ENCODE assay signal across 27 cellular contexts in the genomic region with DNA sequence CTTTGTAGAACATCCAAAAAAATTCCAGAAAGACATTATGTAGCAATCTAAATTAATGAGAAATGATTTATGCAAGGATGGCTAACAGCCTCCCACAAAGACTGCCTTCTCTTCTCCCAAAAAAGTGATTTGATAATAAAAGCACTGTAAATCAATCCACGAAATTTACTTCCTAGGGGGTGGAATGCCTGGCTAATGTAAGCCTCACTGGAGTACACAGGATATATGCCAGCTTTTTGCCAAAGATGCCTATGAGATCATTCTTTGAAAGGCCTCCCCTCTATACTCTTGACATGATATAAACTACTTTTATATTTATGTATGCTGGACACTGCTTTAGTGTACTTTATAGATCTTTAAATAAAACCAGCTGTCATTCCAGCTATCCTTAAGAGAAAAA.
"Had no signal": no experiment of that assay in that cellular context is flagged by ENCODE, and none has a peak within 500 bp of the region (broad histone marks: within the 10 kb centered on the region; RNA-seq: fewer than 3 reads in every experiment).

No MANE protein-coding gene starts in this region.

- H3K27ac Mint-ChIP-seq: activated B cell treated with CpG ODN at 0.5 μM for 24 hours; activated CD4-positive, alpha-beta T cell treated with anti-CD3 and anti-CD28 coated beads, Interleukin-2, amount 10 ng/mL, durations not matched to agents 24 days and 14 days; activated CD8-positive, alpha-beta memory T cell treated with anti-CD3 and anti-CD28 coated beads, Interleukin-2, amount 10 ng/mL, durations not matched to agents 7 days and 5 days; activated naive CD4-positive, alpha-beta T cell treated with anti-CD3 and anti-CD28 coated beads, Interleukin-2, amount 50 U/mL, for 24 hours; activated T-cell treated with anti-CD3 and anti-CD28 coated beads, Interleukin-2, amount 50 U/mL, for 24 hours; activated T-helper 1 cell treated with anti-CD3 and anti-CD28 coated beads, Interleukin-12 subunit alpha, Interleukin-12 subunit beta, Interleukin-2, Interleukin-4 antibody, amounts not matched to agents 30 ng/mL and 10 ng/mL and 1 ng/mL, durations not matched to agents 14 hours and 24 hours and 36 hours; T-helper 17 cell had no signal

- H3K27me3 ChIP-seq: brain microvascular endothelial cell, cardiac muscle cell, SJCRH30 had no signal

- H3K4me1 Mint-ChIP-seq: activated B cell treated with CpG ODN at 0.5 μM for 24 hours; activated CD4-positive, alpha-beta T cell treated with anti-CD3 and anti-CD28 coated beads, Interleukin-2, amount 10 ng/mL, durations not matched to agents 24 days and 14 days; activated CD8-positive, alpha-beta memory T cell treated with anti-CD3 and anti-CD28 coated beads, Interleukin-2, amount 10 ng/mL, durations not matched to agents 7 days and 5 days; activated naive CD4-positive, alpha-beta T cell treated with anti-CD3 and anti-CD28 coated beads, Interleukin-2, amount 50 U/mL, for 24 hours; T-helper 17 cell had no signal

- H3K4me3 Mint-ChIP-seq: activated B cell treated with CpG ODN at 0.5 μM for 24 hours; activated CD4-positive, alpha-beta T cell treated with anti-CD3 and anti-CD28 coated beads, Interleukin-2, amount 10 ng/mL, durations not matched to agents 24 days and 14 days; activated CD8-positive, alpha-beta memory T cell treated with anti-CD3 and anti-CD28 coated beads, Interleukin-2, amount 10 ng/mL, durations not matched to agents 7 days and 5 days; activated naive CD4-positive, alpha-beta T cell treated with anti-CD3 and anti-CD28 coated beads, Interleukin-2, amount 50 U/mL, for 24 hours; activated T-cell treated with anti-CD3 and anti-CD28 coated beads, Interleukin-2, amount 50 U/mL, for 24 hours; activated T-helper 1 cell treated with anti-CD3 and anti-CD28 coated beads, Interleukin-12 subunit alpha, Interleukin-12 subunit beta, Interleukin-2, Interleukin-4 antibody, amounts not matched to agents 30 ng/mL and 10 ng/mL and 1 ng/mL, durations not matched to agents 14 hours and 24 hours and 36 hours; T-helper 17 cell had no signal

- H3K36me3 ChIP-seq: brain microvascular endothelial cell, cardiac muscle cell, SJCRH30 had no signal

- H3K27me3 Mint-ChIP-seq: activated B cell treated with CpG ODN at 0.5 μM for 24 hours; activated CD4-positive, alpha-beta T cell treated with anti-CD3 and anti-CD28 coated beads, Interleukin-2, amount 10 ng/mL, durations not matched to agents 24 days and 14 days; activated CD8-positive, alpha-beta memory T cell treated with anti-CD3 and anti-CD28 coated beads, Interleukin-2, amount 10 ng/mL, durations not matched to agents 7 days and 5 days; activated T-cell treated with anti-CD3 and anti-CD28 coated beads, Interleukin-2, amount 50 U/mL, for 24 hours; T-helper 17 cell had no signal

- ATAC-seq: activated CD8-positive, alpha-beta memory T cell treated with anti-CD3 and anti-CD28 coated beads, Interleukin-2, amount 10 ng/mL, durations not matched to agents 7 days and 5 days; Panc1; T-helper 17 cell had no signal

- H3K27ac ChIP-seq: brain microvascular endothelial cell, cardiac muscle cell, SJCRH30 had no signal

- H3K4me3 ChIP-seq: cardiac muscle cell, SJCRH30 had no signal

- H3K9me3 Mint-ChIP-seq: activated B cell treated with CpG ODN at 0.5 μM for 24 hours; activated CD4-positive, alpha-beta T cell treated with anti-CD3 and anti-CD28 coated beads, Interleukin-2, amount 10 ng/mL, durations not matched to agents 24 days and 14 days; activated naive CD4-positive, alpha-beta T cell treated with anti-CD3 and anti-CD28 coated beads, Interleukin-2, amount 50 U/mL, for 24 hours; activated T-cell treated with anti-CD3 and anti-CD28 coated beads, Interleukin-2, amount 50 U/mL, for 24 hours; activated T-helper 1 cell treated with anti-CD3 and anti-CD28 coated beads, Interleukin-12 subunit alpha, Interleukin-12 subunit beta, Interleukin-2, Interleukin-4 antibody, amounts not matched to agents 30 ng/mL and 10 ng/mL and 1 ng/mL, durations not matched to agents 14 hours and 24 hours and 36 hours had no signal

- H3K4me1 ChIP-seq: SJCRH30 had no signal

- DNase-seq: activated B cell treated with CpG ODN at 0.5 μM for 24 hours; activated CD4-positive, alpha-beta T cell treated with anti-CD3 and anti-CD28 coated beads for 1 hour; activated CD4-positive, alpha-beta T cell treated with anti-CD3 and anti-CD28 coated beads, Interleukin-2, amount 10 ng/mL, durations not matched to agents 24 days and 14 days; activated CD4-positive, alpha-beta T cell treated with anti-CD3 and anti-CD28 coated beads, Interleukin-2, amount 50 U/mL, for 48 hours; activated CD8-positive, alpha-beta memory T cell treated with anti-CD3 and anti-CD28 coated beads, Interleukin-2, amount 10 ng/mL, durations not matched to agents 7 days and 5 days; activated effector memory CD4-positive, alpha-beta T cell treated with Interleukin-2 at 50 U/mL for 16 hours; activated naive CD4-positive, alpha-beta T cell; activated T-cell treated with anti-CD3 and anti-CD28 coated beads, Interleukin-2, amount 50 U/mL, for 24 hours; brain microvascular endothelial cell; MM.1S; NCI-H1105; NCI-H1436; NCI-H187 treated with DMSO at 0.1 percent for 48 hours; NCI-H2081 treated with DMSO at 0.1 percent for 48 hours; NCI-H510A; NCI-H526 treated with DMSO at 0.1 percent for 48 hours; NCI-H82; NK-92 treated with Interleukin-12 subunit alpha and Interleukin-12 subunit beta, amount 100 ng/mL, for 24 hours; Right ventricle myocardium superior; RPMI8226; SJCRH30; T-helper 17 cell; T-helper 9 cell had no signal

- H3K36me3 Mint-ChIP-seq: activated CD8-positive, alpha-beta memory T cell treated with anti-CD3 and anti-CD28 coated beads, Interleukin-2, amount 10 ng/mL, durations not matched to agents 7 days and 5 days; activated naive CD4-positive, alpha-beta T cell treated with anti-CD3 and anti-CD28 coated beads, Interleukin-2, amount 50 U/mL, for 24 hours had no signal
